In the genomic region with DNA sequence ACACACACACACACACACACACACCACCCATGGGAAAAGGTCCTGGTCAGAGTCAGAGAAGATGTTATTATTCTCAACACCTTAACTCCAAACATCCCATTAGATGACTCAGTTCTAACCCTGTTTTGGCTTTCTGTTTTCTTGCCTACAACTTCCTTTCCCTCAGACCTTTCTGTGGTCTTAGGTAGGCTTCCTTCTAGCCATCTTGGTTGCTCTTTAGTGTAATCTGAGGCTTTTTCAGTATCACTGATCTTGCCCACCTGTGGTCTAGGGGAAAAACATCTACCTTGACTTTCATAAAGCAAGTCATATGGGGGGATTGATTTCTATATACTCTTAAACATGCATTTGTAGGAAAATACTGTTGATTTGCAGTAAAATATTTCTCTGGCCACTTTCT, we compare ENCODE assay signal across 13 cellular contexts. TPM values are rescaled to one million over a fixed set of nuclear protein-coding genes. Genes with fewer than 3 reads are reported as not detected.
A peak's percentile ranks its signal among the peaks of the same experiment; 100 is the strongest.
DNase-seq lines count a peak whose midpoint lies in the region; ATAC-seq and TF ChIP-seq lines count a peak whose summit lies in the region.
"Had no signal": no experiment of that assay in that cellular context is flagged by ENCODE, and none has a peak within 500 bp of the region (broad histone marks: within the 10 kb centered on the region; RNA-seq: fewer than 3 reads in every experiment).

No MANE protein-coding gene starts in this region.

- no peaks in the 10 kb centered on the region for H3K27me3 Mint-ChIP-seq in activated naive CD4-positive, alpha-beta T cell treated with anti-CD3 and anti-CD28 coated beads for 36 hours (ENCODE audit: low read depth)
- H3K27me3 Mint-ChIP-seq in osteocyte (ENCODE audit: unreplicated experiment): no peaks in the 10 kb centered on the region

- H3K4me1 Mint-ChIP-seq in activated naive CD4-positive, alpha-beta T cell treated with anti-CD3 and anti-CD28 coated beads for 36 hours (ENCODE audit: low read depth): peaks cover 10% of the 10 kb centered on the region
- H3K4me1 Mint-ChIP-seq in osteocyte (ENCODE audit: unreplicated experiment): no peaks in the 10 kb centered on the region

- no peak for TF ChIP-seq CTCF in osteocyte (IDR thresholded peaks at IDR 0.05)

- ATAC-seq in HG02623 (IDR thresholded peaks at IDR 0.05; ENCODE audit: unreplicated experiment): peak; percentile 98
- ATAC-seq in HG03442 (IDR thresholded peaks at IDR 0.05; ENCODE audit: unreplicated experiment): peak; percentile 95
- ATAC-seq: left lung, SK-N-SH treated with all-trans-retinoic acid at 6 μM for 48 hours had no signal

- no peak overlapping the region for H3K27ac Mint-ChIP-seq in activated naive CD4-positive, alpha-beta T cell treated with anti-CD3 and anti-CD28 coated beads for 36 hours
- no peak overlapping the region for H3K27ac Mint-ChIP-seq in osteocyte (ENCODE audit: unreplicated experiment)

- peaks cover 15% of the 10 kb centered on the region for H3K36me3 Mint-ChIP-seq in activated naive CD4-positive, alpha-beta T cell treated with anti-CD3 and anti-CD28 coated beads for 36 hours (ENCODE audit: low read depth)
- H3K36me3 Mint-ChIP-seq in osteocyte (ENCODE audit: unreplicated experiment): peaks cover 36% of the 10 kb centered on the region

- H3K4me3 Mint-ChIP-seq in activated naive CD4-positive, alpha-beta T cell treated with anti-CD3 and anti-CD28 coated beads for 36 hours: no peak overlapping the region
- H3K4me3 Mint-ChIP-seq in osteocyte (ENCODE audit: unreplicated experiment): no peak overlapping the region

- no peaks in the 10 kb centered on the region for H3K9me3 Mint-ChIP-seq in activated naive CD4-positive, alpha-beta T cell treated with anti-CD3 and anti-CD28 coated beads for 36 hours
- H3K9me3 Mint-ChIP-seq in osteocyte (ENCODE audit: unreplicated experiment): peaks cover 4% of the 10 kb centered on the region

- DNase-seq in activated naive CD4-positive, alpha-beta T cell treated with anti-CD3 and anti-CD28 coated beads for 36 hours: peak; percentile 5
- no peak for DNase-seq in activated naive CD4-positive, alpha-beta T cell (lab: John Stamatoyannopoulos, UW)
- DNase-seq in NCI-H1092 (lab: John Stamatoyannopoulos, UW) (no peak), osteocyte (ENCODE audit: extremely low spot score, unreplicated experiment) (no peak), NCI-H524 treated with DMSO at 0.1 percent for 48 hours (lab: John Stamatoyannopoulos, UW) (no peak), ecto neural progenitor cell (ENCODE audit: low spot score) (no peak)
- DNase-seq: activated CD4-positive, alpha-beta T cell treated with anti-CD3 and anti-CD28 coated beads for 48 hours; aorta; effector memory CD4-positive, alpha-beta T cell; left lung had no signal

- intact Hi-C loops in activated naive CD4-positive, alpha-beta T cell treated with anti-CD3 and anti-CD28 coated beads for 36 hours (cut with micrococcal nuclease): no loop called here

- CTCF ChIA-PET in activated naive CD4-positive, alpha-beta T cell treated with anti-CD3 and anti-CD28 coated beads for 36 hours (lab: Charles Lee): no interaction called here

RNA-seq across cellular contexts. Expression of a gene that starts 56.9 kb away (rescaled TPM):
- total RNA-seq in activated naive CD4-positive, alpha-beta T cell treated with anti-CD3 and anti-CD28 coated beads for 36 hours: 1 to 10 TPM; 8.2 to 8.6 TPM
- total RNA-seq in osteocyte: 12.3 and 14.2 TPM in 2 replicates

RNA-seq across cellular contexts. Expression of a gene that starts 57.2 kb away (rescaled TPM):
- 10 to 100 TPM; 54.6 to 58.8 TPM for total RNA-seq in activated naive CD4-positive, alpha-beta T cell treated with anti-CD3 and anti-CD28 coated beads for 36 hours
- 80.1 and 81.7 TPM in 2 replicates for total RNA-seq in osteocyte
